In the genomic region with DNA sequence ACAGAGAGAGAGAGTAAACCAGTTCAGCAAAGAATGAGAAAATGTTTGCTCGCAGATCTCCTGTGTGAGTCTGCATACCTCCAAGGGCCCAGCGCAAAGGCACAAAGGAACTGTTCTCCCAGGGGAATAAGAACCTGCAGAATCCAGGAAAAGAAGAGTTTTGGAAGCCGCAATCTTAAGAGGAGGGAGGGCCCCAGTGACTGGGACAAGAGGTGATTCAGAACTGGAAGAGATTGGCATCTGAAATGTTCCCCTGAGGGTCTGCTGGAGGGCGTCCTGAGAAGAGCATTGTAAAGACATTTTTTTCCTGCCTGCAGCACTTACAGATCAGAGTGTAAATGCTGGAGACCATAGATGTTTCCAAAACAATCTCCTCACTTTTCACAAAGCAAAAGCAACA, we compare ENCODE assay signal across 17 cellular contexts. TPM values are rescaled to one million over a fixed set of nuclear protein-coding genes. Genes with fewer than 3 reads are reported as not detected.
A peak's percentile ranks its signal among the peaks of the same experiment; 100 is the strongest.
DNase-seq lines count a peak whose midpoint lies in the region; ATAC-seq and TF ChIP-seq lines count a peak whose summit lies in the region.
"Had no signal": no experiment of that assay in that cellular context is flagged by ENCODE, and none has a peak within 500 bp of the region (broad histone marks: within the 10 kb centered on the region; RNA-seq: fewer than 3 reads in every experiment).

No MANE protein-coding gene starts in this region.

- no peak overlapping the region for H3K9ac ChIP-seq in smooth muscle cell (ENCODE audit: low read depth)
- H3K9ac ChIP-seq: BLaER1 had no signal

- H3K4me3 ChIP-seq in smooth muscle cell, result no peak overlapping the region
- H3K4me3 ChIP-seq in SJCRH30, result no peak overlapping the region
- H3K4me3 ChIP-seq: BLaER1, GM12878, GM23338 had no signal

- H3K4me1 ChIP-seq in smooth muscle cell (ENCODE audit: low read depth), result peaks cover 20% of the 10 kb centered on the region
- H3K4me1 ChIP-seq in SJCRH30, result no peaks in the 10 kb centered on the region

- no peak overlapping the region for H3K4me2 ChIP-seq in smooth muscle cell
- H3K4me2 ChIP-seq: BLaER1, GM23338 had no signal

- CTCF ChIA-PET in activated CD4-positive, alpha-beta T cell treated with anti-CD3 and anti-CD28 coated beads for 36 hours (lab: Charles Lee), result no interaction called here

- H3K36me3 ChIP-seq in smooth muscle cell (ENCODE audit: low read depth) (peaks cover 16% of the 10 kb centered on the region), SJCRH30 (0 out of 2 replicates have a peak, but pooled peaks cover 7% of the 10 kb centered on the region)

- H3K27me3 Mint-ChIP-seq in activated CD4-positive, alpha-beta T cell treated with anti-CD3 and anti-CD28 coated beads for 36 hours, result no peaks in the 10 kb centered on the region
- H3K27me3 Mint-ChIP-seq in nephron progenitor cell (ENCODE audit: low read depth, poor library complexity), result no peaks in the 10 kb centered on the region

- peaks cover 28% of the 10 kb centered on the region for H3K79me2 ChIP-seq in smooth muscle cell (ENCODE audit: low read depth)

- H3K4me3 Mint-ChIP-seq in activated CD4-positive, alpha-beta T cell treated with anti-CD3 and anti-CD28 coated beads for 36 hours, result no peak overlapping the region
- no peak overlapping the region for H3K4me3 Mint-ChIP-seq in nephron progenitor cell
- H3K4me3 Mint-ChIP-seq: GM23338 had no signal

- intact Hi-C loops in activated CD4-positive, alpha-beta T cell treated with anti-CD3 and anti-CD28 coated beads for 36 hours (cut with DNase I, micrococcal nuclease), result no loop called here

- H2AFZ ChIP-seq in smooth muscle cell (ENCODE audit: low read depth), result no peak overlapping the region
- H2AFZ ChIP-seq: GM23338 had no signal

- TF ChIP-seq CTCF in nephron progenitor cell (IDR thresholded peaks at IDR 0.05), result no peak
- TF ChIP-seq CTCF in smooth muscle cell (IDR thresholded peaks at IDR 0.05; ENCODE audit: borderline replicate concordance, insufficient read depth, poor library complexity, severe bottlenecking), result no peak

- H3K9me3 ChIP-seq in smooth muscle cell (replicated peaks; ENCODE audit: low read depth), result no peaks in the 10 kb centered on the region
- no peaks in the 10 kb centered on the region for H3K9me3 ChIP-seq in SJCRH30 (replicated peaks)
- H3K9me3 ChIP-seq: BLaER1 had no signal

- H3K27ac Mint-ChIP-seq in activated CD4-positive, alpha-beta T cell treated with anti-CD3 and anti-CD28 coated beads for 36 hours, result peak overlapping the region; percentile 13
- peak overlapping the region; percentile 91 for H3K27ac Mint-ChIP-seq in nephron progenitor cell
- H3K27ac Mint-ChIP-seq: GM23338 had no signal

- no peak for ATAC-seq in activated CD4-positive, alpha-beta T cell treated with anti-CD3 and anti-CD28 coated beads for 36 hours
- ATAC-seq in GM19455 (IDR thresholded peaks at IDR 0.05; ENCODE audit: unreplicated experiment) (no peak), GM19324 (IDR thresholded peaks at IDR 0.05; ENCODE audit: low FRiP score, unreplicated experiment) (no peak)
- ATAC-seq: GM12878, GM23338 had no signal

- peaks cover 38% of the 10 kb centered on the region for H3K36me3 Mint-ChIP-seq in activated CD4-positive, alpha-beta T cell treated with anti-CD3 and anti-CD28 coated beads for 36 hours (ENCODE audit: low read depth)
- peaks cover 84% of the 10 kb centered on the region for H3K36me3 Mint-ChIP-seq in nephron progenitor cell (ENCODE audit: low read depth)

- peaks cover 28% of the 10 kb centered on the region for H3K4me1 Mint-ChIP-seq in activated CD4-positive, alpha-beta T cell treated with anti-CD3 and anti-CD28 coated beads for 36 hours
- H3K4me1 Mint-ChIP-seq in nephron progenitor cell, result peaks cover 22% of the 10 kb centered on the region

- H3F3A ChIP-seq in smooth muscle cell (ENCODE audit: low read depth), result no peaks in the 10 kb centered on the region

- H3K27me3 ChIP-seq in smooth muscle cell (ENCODE audit: low read depth), result no peaks in the 10 kb centered on the region
- H3K27me3 ChIP-seq in SJCRH30, result no peaks in the 10 kb centered on the region
- H3K27me3 ChIP-seq: BLaER1 had no signal

- WGBS in smooth muscle cell (ENCODE audit: low lambda C conversion rate), result 59% methylated on average over 4 of the region's 4 CpGs

- H3K9me3 Mint-ChIP-seq in activated CD4-positive, alpha-beta T cell treated with anti-CD3 and anti-CD28 coated beads for 36 hours (ENCODE audit: low read depth), result no peaks in the 10 kb centered on the region
- H3K9me3 Mint-ChIP-seq in nephron progenitor cell, result no peaks in the 10 kb centered on the region
- H3K9me3 Mint-ChIP-seq: GM23338 had no signal

- peaks cover 49% of the 10 kb centered on the region for H4K20me1 ChIP-seq in smooth muscle cell (ENCODE audit: low read depth)

- H3K27ac ChIP-seq in caudate nucleus (ENCODE audit: low read depth, low read length), result peak overlapping the region; percentile 7
- H3K27ac ChIP-seq in smooth muscle cell (ENCODE audit: low read depth), result peak overlapping the region; percentile 14
- no peak overlapping the region for H3K27ac ChIP-seq in SJCRH30
- H3K27ac ChIP-seq: BLaER1 had no signal

- no peak for DNase-seq in activated CD4-positive, alpha-beta T cell treated with anti-CD3 and anti-CD28 coated beads for 36 hours
- DNase-seq in activated CD4-positive, alpha-beta T cell treated with anti-CD3 and anti-CD28 coated beads for 1 hour, result no peak
- DNase-seq in caudate nucleus (lab: John Stamatoyannopoulos, UW), result no peak
- DNase-seq in nephron progenitor cell, result no peak
- no peak for DNase-seq in smooth muscle cell (lab: John Stamatoyannopoulos, UW; ENCODE audit: unreplicated experiment)
- DNase-seq in SJCRH30, result no peak
- DNase-seq: 8988T, AML-193, Calu3, DMS 273 treated with DMSO at 0.1 percent for 48 hours, H7 had no signal

- POLR2A ChIA-PET in activated CD4-positive, alpha-beta T cell treated with anti-CD3 and anti-CD28 coated beads for 36 hours (lab: Charles Lee), result no interaction called here

RNA-seq across cellular contexts. Expression of gene ATMIN, which starts 6.1 kb away (rescaled TPM):
- 10 to 100 TPM; 20.3 to 31.2 TPM for total RNA-seq in activated CD4-positive, alpha-beta T cell treated with anti-CD3 and anti-CD28 coated beads for 36 hours
- total RNA-seq in smooth muscle cell, result 35.4 and 38.3 TPM in 2 replicates
- 28.7 and 29.5 TPM in 2 replicates for polyA plus RNA-seq in smooth muscle cell
- total RNA-seq in SJCRH30 (2014; rRNA removed; shearing (Covaris generic)), result 24.2 and 24.3 TPM in 2 replicates

RNA-seq across cellular contexts. Expression of gene CENPN, which starts 34.7 kb away (rescaled TPM):
- 10 to 100 TPM; 45.7 to 56.3 TPM for total RNA-seq in activated CD4-positive, alpha-beta T cell treated with anti-CD3 and anti-CD28 coated beads for 36 hours
- total RNA-seq in smooth muscle cell, result 18.8 and 24.4 TPM in 2 replicates
- 14.2 and 25.1 TPM in 2 replicates for polyA plus RNA-seq in smooth muscle cell
- 77.4 and 88.0 TPM in 2 replicates for total RNA-seq in SJCRH30 (2014; rRNA removed; shearing (Covaris generic))

RNA-seq across cellular contexts. Expression of gene CMC2, which starts 35.0 kb away (rescaled TPM):
- total RNA-seq in activated CD4-positive, alpha-beta T cell treated with anti-CD3 and anti-CD28 coated beads for 36 hours, result 100 to 1,000 TPM in 1 of 2 experiments, 10 to 100 TPM in 1; 100.0 to 114 TPM
- total RNA-seq in smooth muscle cell, result 53.2 and 56.6 TPM in 2 replicates
- 95.5 and 110 TPM in 2 replicates for polyA plus RNA-seq in smooth muscle cell
- total RNA-seq in SJCRH30 (2014; rRNA removed; shearing (Covaris generic)), result 79.0 and 85.1 TPM in 2 replicates

RNA-seq across cellular contexts. Expression of gene C16orf46, which starts 35.3 kb away (rescaled TPM):
- total RNA-seq in activated CD4-positive, alpha-beta T cell treated with anti-CD3 and anti-CD28 coated beads for 36 hours, result under 1 TPM; 0.28 to 0.34 TPM
- total RNA-seq in smooth muscle cell, result 0.76 and 4.5 TPM in 2 replicates
- polyA plus RNA-seq in smooth muscle cell, result 0.69 and 1.1 TPM in 2 replicates
- total RNA-seq in SJCRH30 (2014; rRNA removed; shearing (Covaris generic)), result 0.23 and 0.32 TPM in 2 replicates
- total RNA-seq: GM12878, HT1080 had no signal

RNA-seq across cellular contexts. Expression of gene GCSH, which starts 54.5 kb away (rescaled TPM):
- total RNA-seq in activated CD4-positive, alpha-beta T cell treated with anti-CD3 and anti-CD28 coated beads for 36 hours, result 10 to 100 TPM; 22.2 to 24.9 TPM
- total RNA-seq in smooth muscle cell, result 24.9 and 42.4 TPM in 2 replicates
- 46.4 and 48.1 TPM in 2 replicates for polyA plus RNA-seq in smooth muscle cell
- total RNA-seq in SJCRH30 (2014; rRNA removed; shearing (Covaris generic)), result 54.7 and 56.2 TPM in 2 replicates
